Comparison of ENCODE assay signal across 1 cellular context in the genomic region with DNA sequence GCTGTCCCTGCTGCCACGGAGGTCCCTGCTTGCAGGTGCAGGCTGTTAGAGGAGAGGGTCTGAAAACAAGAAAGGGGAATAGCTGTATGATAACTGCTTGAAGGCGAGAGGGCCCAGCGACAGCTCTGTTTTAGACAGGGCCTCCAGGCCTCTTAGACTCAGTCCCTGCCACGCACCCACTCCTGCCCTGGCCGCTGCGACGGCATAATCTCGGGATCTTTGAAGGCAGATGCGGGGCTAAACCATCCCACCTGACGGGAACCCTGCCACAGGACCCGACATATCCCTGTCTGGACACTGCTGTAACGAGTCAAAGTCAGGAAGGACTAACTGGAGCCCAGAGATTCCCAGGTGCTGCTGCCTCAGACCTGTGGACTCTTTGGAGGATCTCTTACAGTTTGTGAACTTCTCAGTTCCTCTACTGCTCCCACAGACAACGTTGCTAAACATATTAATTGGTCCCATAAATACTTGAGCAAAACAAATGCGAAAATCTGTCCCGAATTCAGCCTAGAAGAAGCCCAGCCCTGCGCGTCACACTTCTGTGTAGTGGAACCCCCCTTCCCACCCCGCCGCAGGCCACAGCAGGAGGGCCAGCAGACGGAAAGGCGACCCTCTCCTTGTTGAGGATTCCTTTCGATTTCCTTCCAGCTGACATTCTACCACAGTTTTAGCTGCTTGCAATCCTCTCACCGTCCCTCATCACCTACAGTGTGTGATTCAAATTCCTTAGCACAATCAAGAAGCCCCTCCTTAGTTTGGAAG.
TF ChIP-seq lines count a peak whose summit lies in the region.

No MANE protein-coding gene starts in this region.

TF ChIP-seq in K562, 482 proteins besides CTCF, POLR2A, EP300 and RAD21 (continued from another document):
- TF ChIP-seq, protein P1, sequence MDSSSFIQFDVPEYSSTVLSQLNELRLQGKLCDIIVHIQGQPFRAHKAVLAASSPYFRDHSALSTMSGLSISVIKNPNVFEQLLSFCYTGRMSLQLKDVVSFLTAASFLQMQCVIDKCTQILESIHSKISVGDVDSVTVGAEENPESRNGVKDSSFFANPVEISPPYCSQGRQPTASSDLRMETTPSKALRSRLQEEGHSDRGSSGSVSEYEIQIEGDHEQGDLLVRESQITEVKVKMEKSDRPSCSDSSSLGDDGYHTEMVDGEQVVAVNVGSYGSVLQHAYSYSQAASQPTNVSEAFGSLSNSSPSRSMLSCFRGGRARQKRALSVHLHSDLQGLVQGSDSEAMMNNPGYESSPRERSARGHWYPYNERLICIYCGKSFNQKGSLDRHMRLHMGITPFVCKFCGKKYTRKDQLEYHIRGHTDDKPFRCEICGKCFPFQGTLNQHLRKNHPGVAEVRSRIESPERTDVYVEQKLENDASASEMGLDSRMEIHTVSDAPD (CRISPR knock-in tag; IDR thresholded peaks at IDR 0.05) = no peak
- TF ChIP-seq, protein P2, sequence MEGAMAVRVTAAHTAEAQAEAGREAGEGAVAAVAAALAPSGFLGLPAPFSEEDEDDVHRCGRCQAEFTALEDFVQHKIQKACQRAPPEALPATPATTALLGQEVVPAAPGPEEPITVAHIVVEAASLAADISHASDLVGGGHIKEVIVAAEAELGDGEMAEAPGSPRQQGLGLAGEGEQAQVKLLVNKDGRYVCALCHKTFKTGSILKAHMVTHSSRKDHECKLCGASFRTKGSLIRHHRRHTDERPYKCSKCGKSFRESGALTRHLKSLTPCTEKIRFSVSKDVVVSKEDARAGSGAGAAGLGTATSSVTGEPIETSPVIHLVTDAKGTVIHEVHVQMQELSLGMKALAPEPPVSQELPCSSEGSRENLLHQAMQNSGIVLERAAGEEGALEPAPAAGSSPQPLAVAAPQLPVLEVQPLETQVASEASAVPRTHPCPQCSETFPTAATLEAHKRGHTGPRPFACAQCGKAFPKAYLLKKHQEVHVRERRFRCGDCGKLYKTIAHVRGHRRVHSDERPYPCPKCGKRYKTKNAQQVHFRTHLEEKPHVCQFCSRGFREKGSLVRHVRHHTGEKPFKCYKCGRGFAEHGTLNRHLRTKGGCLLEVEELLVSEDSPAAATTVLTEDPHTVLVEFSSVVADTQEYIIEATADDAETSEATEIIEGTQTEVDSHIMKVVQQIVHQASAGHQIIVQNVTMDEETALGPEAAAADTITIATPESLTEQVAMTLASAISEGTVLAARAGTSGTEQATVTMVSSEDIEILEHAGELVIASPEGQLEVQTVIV (CRISPR knock-in tag; IDR thresholded peaks at IDR 0.05; ENCODE audit: borderline replicate concordance) = no peak
- TF ChIP-seq POLR2B (IDR thresholded peaks at IDR 0.05; ENCODE audit: low read depth, partially characterized antibody) (peak; percentile 35), XRCC3 (IDR thresholded peaks at IDR 0.05) (no peak), SRF (CRISPR knock-in tag; IDR thresholded peaks at IDR 0.05) (0 out of 4 replicates have a peak, but pooled peaks of 1 of the 2 experiments have one; percentile 1), MTA3 (IDR thresholded peaks at IDR 0.05; ENCODE audit: borderline replicate concordance) (peak; percentile 53; the same call in 1 of the 2 replicates), TBP (optimal IDR thresholded peaks at IDR 0.05; ENCODE audit: low read depth, low read length) (no peak), ZNF165 (CRISPR knock-in tag; IDR thresholded peaks at IDR 0.05; ENCODE audit: borderline replicate concordance) (no peak), ASH1L (IDR thresholded peaks at IDR 0.05; ENCODE audit: borderline replicate concordance, low read depth, partially characterized antibody) (no peak), RBM15 (IDR thresholded peaks at IDR 0.05; ENCODE audit: insufficient read depth, low read length) (no peak), SETDB1 (IDR thresholded peaks at IDR 0.05; ENCODE audit: low read length) (no peak), JUND (IDR thresholded peaks at IDR 0.05; ENCODE audit: borderline replicate concordance, low read depth, low read length) (no peak), JUND (tag; IDR thresholded peaks at IDR 0.05; ENCODE audit: borderline replicate concordance, low read depth, low read length) (no peak), NFE2 (IDR thresholded peaks at IDR 0.05; ENCODE audit: low read depth) (no peak), ZBTB7A (IDR thresholded peaks at IDR 0.05; ENCODE audit: borderline replicate concordance, control insufficient read depth, low read depth, low read length) (peak; percentile 41; the same call in 1 of the 2 replicates), ZNF695 (CRISPR knock-in tag; IDR thresholded peaks at IDR 0.05) (no peak), E2F3 (CRISPR knock-in tag; IDR thresholded peaks at IDR 0.05) (no peak), TGIF2 (CRISPR knock-in tag; IDR thresholded peaks at IDR 0.05) (no peak), KDM5B (IDR thresholded peaks at IDR 0.05; ENCODE audit: insufficient replicate concordance, low read depth, low read length) (peak; percentile 52), ZSCAN32 (CRISPR knock-in tag; IDR thresholded peaks at IDR 0.05) (no peak)
- TF ChIP-seq, protein P3, sequence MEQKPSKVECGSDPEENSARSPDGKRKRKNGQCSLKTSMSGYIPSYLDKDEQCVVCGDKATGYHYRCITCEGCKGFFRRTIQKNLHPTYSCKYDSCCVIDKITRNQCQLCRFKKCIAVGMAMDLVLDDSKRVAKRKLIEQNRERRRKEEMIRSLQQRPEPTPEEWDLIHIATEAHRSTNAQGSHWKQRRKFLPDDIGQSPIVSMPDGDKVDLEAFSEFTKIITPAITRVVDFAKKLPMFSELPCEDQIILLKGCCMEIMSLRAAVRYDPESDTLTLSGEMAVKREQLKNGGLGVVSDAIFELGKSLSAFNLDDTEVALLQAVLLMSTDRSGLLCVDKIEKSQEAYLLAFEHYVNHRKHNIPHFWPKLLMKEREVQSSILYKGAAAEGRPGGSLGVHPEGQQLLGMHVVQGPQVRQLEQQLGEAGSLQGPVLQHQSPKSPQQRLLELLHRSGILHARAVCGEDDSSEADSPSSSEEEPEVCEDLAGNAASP (IDR thresholded peaks at IDR 0.05) = no peak
- TF ChIP-seq, protein P4, sequence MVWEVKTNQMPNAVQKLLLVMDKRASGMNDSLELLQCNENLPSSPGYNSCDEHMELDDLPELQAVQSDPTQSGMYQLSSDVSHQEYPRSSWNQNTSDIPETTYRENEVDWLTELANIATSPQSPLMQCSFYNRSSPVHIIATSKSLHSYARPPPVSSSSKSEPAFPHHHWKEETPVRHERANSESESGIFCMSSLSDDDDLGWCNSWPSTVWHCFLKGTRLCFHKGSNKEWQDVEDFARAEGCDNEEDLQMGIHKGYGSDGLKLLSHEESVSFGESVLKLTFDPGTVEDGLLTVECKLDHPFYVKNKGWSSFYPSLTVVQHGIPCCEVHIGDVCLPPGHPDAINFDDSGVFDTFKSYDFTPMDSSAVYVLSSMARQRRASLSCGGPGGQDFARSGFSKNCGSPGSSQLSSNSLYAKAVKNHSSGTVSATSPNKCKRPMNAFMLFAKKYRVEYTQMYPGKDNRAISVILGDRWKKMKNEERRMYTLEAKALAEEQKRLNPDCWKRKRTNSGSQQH (CRISPR knock-in tag; IDR thresholded peaks at IDR 0.05) = no peak
- TF ChIP-seq, protein P5, sequence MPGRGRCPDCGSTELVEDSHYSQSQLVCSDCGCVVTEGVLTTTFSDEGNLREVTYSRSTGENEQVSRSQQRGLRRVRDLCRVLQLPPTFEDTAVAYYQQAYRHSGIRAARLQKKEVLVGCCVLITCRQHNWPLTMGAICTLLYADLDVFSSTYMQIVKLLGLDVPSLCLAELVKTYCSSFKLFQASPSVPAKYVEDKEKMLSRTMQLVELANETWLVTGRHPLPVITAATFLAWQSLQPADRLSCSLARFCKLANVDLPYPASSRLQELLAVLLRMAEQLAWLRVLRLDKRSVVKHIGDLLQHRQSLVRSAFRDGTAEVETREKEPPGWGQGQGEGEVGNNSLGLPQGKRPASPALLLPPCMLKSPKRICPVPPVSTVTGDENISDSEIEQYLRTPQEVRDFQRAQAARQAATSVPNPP (IDR thresholded peaks at IDR 0.05; ENCODE audit: borderline replicate concordance, insufficient read depth, insufficient read length) = no peak
TF ChIP-seq in K562: peak in this region for 12.
